In genomic region chr13:27919299-27919933, GRCh38 we compare ENCODE assay signal across 10 cellular contexts. TPM values are rescaled to one million over a fixed set of nuclear protein-coding genes. Genes with fewer than 3 reads are reported as not detected.
A peak's percentile ranks its signal among the peaks of the same experiment; 100 is the strongest.
DNase-seq lines count a peak whose midpoint lies in the region; ATAC-seq, FAIRE-seq and TF ChIP-seq lines count a peak whose summit lies in the region.
"Had no signal": no experiment of that assay in that cellular context is flagged by ENCODE, and none has a peak within 500 bp of the region (broad histone marks: within the 10 kb centered on the region; RNA-seq: fewer than 3 reads in every experiment).

No MANE protein-coding gene starts in this region.

- CTCF ChIA-PET in A549 (lab: Yijun Ruan, JAX), result interaction anchor here (2.2 kb wide), 1 partner anchor 34 kb away, joined by 12 read pairs; no protein-coding TSS in a partner anchor
- CTCF ChIA-PET in activated CD8-positive, alpha-beta T cell treated with anti-CD3 and anti-CD28 coated beads for 36 hours (lab: Charles Lee), result interaction anchor here (1.3 to 1.5 kb wide), 3 partner anchors 34 to 93 kb away, joined by 3 to 13 read pairs (median 4); no protein-coding TSS in a partner anchor

- TF ChIP-seq CTCF in A549 (IDR thresholded peaks at IDR 0.05) (no peak), mesothelial cell of epicardium (IDR thresholded peaks at IDR 0.05; ENCODE audit: unreplicated experiment) (no peak)
- no peak for TF ChIP-seq CTCF in activated CD8-positive, alpha-beta T cell treated with anti-CD3 and anti-CD28 coated beads for 36 hours (IDR thresholded peaks at IDR 0.05)

- peaks cover 74% of the 10 kb centered on the region for H3K27me3 Mint-ChIP-seq in activated CD8-positive, alpha-beta T cell treated with anti-CD3 and anti-CD28 coated beads for 36 hours
- H3K27me3 Mint-ChIP-seq in mesothelial cell of epicardium (ENCODE audit: low read depth), result peaks cover 96% of the 10 kb centered on the region

- TF ChIP-seq EP300 in A549 (IDR thresholded peaks at IDR 0.05), result no peak

- peaks cover 34% of the 10 kb centered on the region for H3K4me1 Mint-ChIP-seq in activated CD8-positive, alpha-beta T cell treated with anti-CD3 and anti-CD28 coated beads for 36 hours (ENCODE audit: low read depth)
- H3K4me1 Mint-ChIP-seq in mesothelial cell of epicardium, result peaks cover 13% of the 10 kb centered on the region

- no peaks in the 10 kb centered on the region for H3K4me1 ChIP-seq in A549

- H3K4me2 ChIP-seq in A549, result peak overlapping the region; percentile 94

- FAIRE-seq in A549 (lab: Jason Lieb, UNC) (no peak), GM19239 (lab: Jason Lieb, UNC) (peak; percentile 73), HTR-8/SVneo (lab: Jason Lieb, UNC) (no peak)

- H3K36me3 Mint-ChIP-seq in activated CD8-positive, alpha-beta T cell treated with anti-CD3 and anti-CD28 coated beads for 36 hours (ENCODE audit: low read depth), result peaks cover 2% of the 10 kb centered on the region
- no peaks in the 10 kb centered on the region for H3K36me3 Mint-ChIP-seq in mesothelial cell of epicardium

- no peaks in the 10 kb centered on the region for H3K9me3 Mint-ChIP-seq in activated CD8-positive, alpha-beta T cell treated with anti-CD3 and anti-CD28 coated beads for 36 hours
- no peaks in the 10 kb centered on the region for H3K9me3 Mint-ChIP-seq in mesothelial cell of epicardium

- WGBS in A549 (ENCODE audit: missing lambda C conversion rate), result 28% methylated on average over 17 of the region's 17 CpGs

- DNase-seq in A549 (ENCODE audit: low read depth in 1 of 2, low spot score in 1 of 2), result peak in 1 of 2 experiments; percentile 53
- no peak for DNase-seq in GM19239 (ENCODE audit: insufficient read length, low spot score)
- DNase-seq in activated CD8-positive, alpha-beta T cell treated with anti-CD3 and anti-CD28 coated beads for 36 hours, result no peak
- no peak for DNase-seq in mesothelial cell of epicardium (ENCODE audit: low spot score in 2 of 2, unreplicated experiment in 2 of 2)
- DNase-seq in hippocampal formation (lab: John Stamatoyannopoulos, UW), result no peak
- no peak for DNase-seq in HTR-8/SVneo (ENCODE audit: insufficient read length, low spot score)
- no peak for DNase-seq in retina

- POLR2A ChIA-PET in A549 (lab: Yijun Ruan, JAX), result interaction anchor here (1.2 kb wide), 1 partner anchor 35 kb away, joined by 6 read pairs; no protein-coding TSS in a partner anchor
- POLR2A ChIA-PET in activated CD8-positive, alpha-beta T cell treated with anti-CD3 and anti-CD28 coated beads for 36 hours (lab: Charles Lee), result interaction anchor here (1.2 to 1.3 kb wide), 2 partner anchors 9 to 42 kb away, joined by 3 to 5 read pairs; no protein-coding TSS in a partner anchor

- no peak overlapping the region for H3K4me3 Mint-ChIP-seq in activated CD8-positive, alpha-beta T cell treated with anti-CD3 and anti-CD28 coated beads for 36 hours
- H3K4me3 Mint-ChIP-seq in mesothelial cell of epicardium, result peak overlapping the region; percentile 30

- intact Hi-C loops in activated CD8-positive, alpha-beta T cell treated with anti-CD3 and anti-CD28 coated beads for 36 hours (cut with micrococcal nuclease), result no loop called here

- H3K27ac ChIP-seq in A549, result no peak overlapping the region

- ATAC-seq in A549, result no peak
- peak; percentile 76 for ATAC-seq in activated CD8-positive, alpha-beta T cell treated with anti-CD3 and anti-CD28 coated beads for 36 hours
- ATAC-seq in HG02870 (IDR thresholded peaks at IDR 0.05; ENCODE audit: unreplicated experiment), result no peak

- no peaks in the 10 kb centered on the region for H3K9me3 ChIP-seq in A549

- TF ChIP-seq POLR2A in A549 (IDR thresholded peaks at IDR 0.05; ENCODE audit: low read length), result no peak

- peak overlapping the region; percentile 55 for H3K4me3 ChIP-seq in A549
- H3K4me3 ChIP-seq: lung had no signal

- H3K27ac Mint-ChIP-seq in activated CD8-positive, alpha-beta T cell treated with anti-CD3 and anti-CD28 coated beads for 36 hours, result no peak overlapping the region
- H3K27ac Mint-ChIP-seq in mesothelial cell of epicardium, result no peak overlapping the region

- TF ChIP-seq RAD21 in A549 (conservative IDR thresholded peaks at IDR 0.05 in 1 of 2, IDR thresholded peaks at IDR 0.05 in 1 of 2), result no peak

TF ChIP-seq in A549, 52 proteins besides CTCF, POLR2A, EP300 and RAD21:
- TF ChIP-seq KDM5A (IDR thresholded peaks at IDR 0.05) (no peak), PHF8 (IDR thresholded peaks at IDR 0.05; ENCODE audit: borderline replicate concordance, low read depth) (no peak), RNF2 (IDR thresholded peaks at IDR 0.05; ENCODE audit: borderline replicate concordance, low read depth) (0 out of 2 replicates have a peak, but pooled peaks have one; percentile 10), HES2 (IDR thresholded peaks at IDR 0.05) (no peak), CBX8 (IDR thresholded peaks at IDR 0.05) (no peak)
- TF ChIP-seq, protein P1, sequence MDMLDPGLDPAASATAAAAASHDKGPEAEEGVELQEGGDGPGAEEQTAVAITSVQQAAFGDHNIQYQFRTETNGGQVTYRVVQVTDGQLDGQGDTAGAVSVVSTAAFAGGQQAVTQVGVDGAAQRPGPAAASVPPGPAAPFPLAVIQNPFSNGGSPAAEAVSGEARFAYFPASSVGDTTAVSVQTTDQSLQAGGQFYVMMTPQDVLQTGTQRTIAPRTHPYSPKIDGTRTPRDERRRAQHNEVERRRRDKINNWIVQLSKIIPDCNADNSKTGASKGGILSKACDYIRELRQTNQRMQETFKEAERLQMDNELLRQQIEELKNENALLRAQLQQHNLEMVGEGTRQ (IDR thresholded peaks at IDR 0.05), result 0 out of 2 replicates have a peak, but pooled peaks have one; percentile 85

RNA-seq across cellular contexts. Expression of gene PDX1, which starts 0.4 kb away (rescaled TPM):
- 0.04 and 0.06 TPM in 2 replicates for polyA plus RNA-seq in A549 (2011; rRNA removed)
- 0.08 and 0.09 TPM in 2 replicates for polyA plus RNA-seq in A549 (2012; cell fraction: cytosol; rRNA removed)
- polyA plus RNA-seq in A549 (2012; cell fraction: nucleus; rRNA removed), result 0.14 and 0.15 TPM in 2 replicates
- 0.03 to 0.05 TPM (median 0.04 TPM) in 3 replicates for polyA plus RNA-seq in A549 (2017; fragmentation: RNase III; extraction: RNeasy Plus Mini Kit Qiagen cat#74134 plus additional on column Dnase treatment)
- polyA minus RNA-seq in A549 (2011; rRNA and poly(A)+ RNA removed), result not detected in 2 replicates
- total RNA-seq in activated CD8-positive, alpha-beta T cell treated with anti-CD3 and anti-CD28 coated beads for 36 hours, result not detected
- total RNA-seq in mesothelial cell of epicardium, result not detected in 3 replicates
- total RNA-seq: G401, lung had no signal
- polyA plus RNA-seq: lung had no signal

RNA-seq across cellular contexts. Expression of gene CDX2, which starts 49.7 kb away (rescaled TPM):
- polyA plus RNA-seq in A549 (2011; rRNA removed), result 0.14 and 0.17 TPM in 2 replicates
- polyA plus RNA-seq in A549 (2012; cell fraction: cytosol; rRNA removed), result 0.75 and 0.87 TPM in 2 replicates
- 0.78 and 1.0 TPM in 2 replicates for polyA plus RNA-seq in A549 (2012; cell fraction: nucleus; rRNA removed)
- polyA plus RNA-seq in A549 (2017; fragmentation: RNase III; extraction: RNeasy Plus Mini Kit Qiagen cat#74134 plus additional on column Dnase treatment), result 0.19 to 0.34 TPM (median 0.20 TPM) in 3 replicates
- 0.29 TPM in 1 of 2 replicates, not detected in the other for polyA minus RNA-seq in A549 (2011; rRNA and poly(A)+ RNA removed)
- not detected for total RNA-seq in activated CD8-positive, alpha-beta T cell treated with anti-CD3 and anti-CD28 coated beads for 36 hours
- 0.05 to 0.16 TPM in 2 of 3 replicates, not detected in the other for total RNA-seq in mesothelial cell of epicardium
- polyA plus RNA-seq: lung had no signal
